In genomic region chr6:102355578-102355977, GRCh38 we compare ENCODE assay signal across 17 cellular contexts.
A peak's percentile ranks its signal among the peaks of the same experiment; 100 is the strongest.
DNase-seq lines count a peak whose midpoint lies in the region; ATAC-seq, FAIRE-seq and TF ChIP-seq lines count a peak whose summit lies in the region.
"Had no signal": no experiment of that assay in that cellular context is flagged by ENCODE, and none has a peak within 500 bp of the region (broad histone marks: within the 10 kb centered on the region; RNA-seq: fewer than 3 reads in every experiment).

No MANE protein-coding gene starts in this region.

- ATAC-seq in stimulated activated naive CD8-positive, alpha-beta T cell treated with anti-CD3 and anti-CD28 coated beads, Interleukin-15, amount 100 ng/mL, for 72 hours, result no peak
- no peak for ATAC-seq in GM18505 (IDR thresholded peaks at IDR 0.05; ENCODE audit: unreplicated experiment)
- ATAC-seq: GM12878, HCT116 had no signal

- no peaks in the 10 kb centered on the region for H3K9me3 ChIP-seq in HUES48 (ENCODE audit: control insufficient read depth, insufficient read depth, low read length)
- no peaks in the 10 kb centered on the region for H3K9me3 ChIP-seq in H1 (ENCODE audit: insufficient read depth in 2 of 2, low read depth in 1 of 2, low read length in 1 of 2)
- peaks cover 1% of the 10 kb centered on the region for H3K9me3 ChIP-seq in GM23248 (ENCODE audit: low read depth)
- H3K9me3 ChIP-seq: Caco-2 had no signal

- H3K9me2 ChIP-seq in GM23248 (ENCODE audit: insufficient read depth), result no peaks in the 10 kb centered on the region

- H2BK15ac ChIP-seq in H1 (ENCODE audit: low read length), result no peak overlapping the region

- H4K20me1 ChIP-seq in H1 (replicated peaks in 1 of 2; ENCODE audit: control insufficient read depth in 1 of 2, insufficient read depth in 2 of 2, low read length in 2 of 2) (no peaks in the 10 kb centered on the region), GM23248 (ENCODE audit: insufficient read depth) (no peaks in the 10 kb centered on the region)

- H2BK120ac ChIP-seq in H1 (replicated peaks; ENCODE audit: low read depth, low read length), result no peak overlapping the region

- H3K18ac ChIP-seq in H1 (ENCODE audit: extremely low read depth, low read length), result peak overlapping the region; percentile 60; the same call in 1 of the 2 replicates

- TF ChIP-seq RAD21 in H1 (IDR thresholded peaks at IDR 0.05 in 1 of 2, conservative IDR thresholded peaks at IDR 0.05 in 1 of 2; ENCODE audit: low read depth in 2 of 2, low read length in 2 of 2), result no peak

- H3K27me3 Mint-ChIP-seq in stimulated activated naive CD8-positive, alpha-beta T cell treated with anti-CD3 and anti-CD28 coated beads, Interleukin-15, amount 100 ng/mL, for 72 hours, result no peaks in the 10 kb centered on the region
- H3K27me3 Mint-ChIP-seq: CD4-positive, alpha-beta memory T cell had no signal

- in situ Hi-C loops in GM23248 (cut with MboI), result no loop called here

- no peak overlapping the region for H3K56ac ChIP-seq in H1 (replicated peaks; ENCODE audit: insufficient read length, low read depth, low read length)

- no peaks in the 10 kb centered on the region for H3K23me2 ChIP-seq in H1 (ENCODE audit: low read depth, low read length)

- H3K14ac ChIP-seq in H1 (ENCODE audit: insufficient read length), result no peak overlapping the region

- H3K36me3 ChIP-seq in HUES48 (ENCODE audit: control insufficient read depth, insufficient read depth, low read length) (no peaks in the 10 kb centered on the region), H1 (ENCODE audit: control insufficient read depth in 2 of 4, insufficient read depth in 4 of 4, low read length in 3 of 4) (no peaks in the 10 kb centered on the region), GM23248 (ENCODE audit: low read depth) (no peaks in the 10 kb centered on the region)

- no peaks in the 10 kb centered on the region for H3K4me1 Mint-ChIP-seq in stimulated activated naive CD8-positive, alpha-beta T cell treated with anti-CD3 and anti-CD28 coated beads, Interleukin-15, amount 100 ng/mL, for 72 hours
- H3K4me1 Mint-ChIP-seq: CD4-positive, alpha-beta memory T cell had no signal

- 100% methylated on average over 1 of the region's 1 CpG; no CpG with 5 or more reads in 1 of the 2 experiments for WGBS in H1 (ENCODE audit: extremely low coverage in 1 of 2, insufficient coverage in 1 of 2, insufficient read length in 1 of 2, insufficient replicate concordance in 2 of 2, low coverage in 1 of 2, low lambda C conversion rate in 2 of 2, missing lambda C conversion rate in 1 of 2), 2 experiments
- 75 to 86% methylated on average over 1 of the region's 1 CpG for WGBS in lower leg skin, 2 donors
- 19 to 38% methylated on average over 1 of the region's 1 CpG for WGBS in GM23248 (ENCODE audit: low coverage in 1 of 2, low lambda C conversion rate in 2 of 2, missing lambda C conversion rate in 2 of 2), 2 experiments

- H4K8ac ChIP-seq in H1 (ENCODE audit: extremely low read depth, insufficient read depth, low read length), result no peak overlapping the region

- H3K4me3 Mint-ChIP-seq in stimulated activated naive CD8-positive, alpha-beta T cell treated with anti-CD3 and anti-CD28 coated beads, Interleukin-15, amount 100 ng/mL, for 72 hours, result no peak overlapping the region
- H3K4me3 Mint-ChIP-seq: CD4-positive, alpha-beta memory T cell; H9 had no signal

- H3K4me1 ChIP-seq in HUES48 (ENCODE audit: control insufficient read depth, insufficient read depth, low read length), result peaks cover 28% of the 10 kb centered on the region
- H3K4me1 ChIP-seq in H1 (replicated peaks in 1 of 4; ENCODE audit: control insufficient read depth in 3 of 4, insufficient read depth in 4 of 4, low read length in 3 of 4), result peaks cover 0 to 7% (median 2%) of the 10 kb centered on the region in 4 experiments; a peak in 3 of 7 replicates
- H3K4me1 ChIP-seq in GM23248 (ENCODE audit: insufficient read depth), result no peaks in the 10 kb centered on the region
- H3K4me1 ChIP-seq: Caco-2 had no signal

- no peak overlapping the region for H3K4ac ChIP-seq in H1 (replicated peaks; ENCODE audit: insufficient read length, low read depth, low read length)

- no peak overlapping the region for H4K91ac ChIP-seq in H1 (replicated peaks; ENCODE audit: insufficient read length, low read length)

- TF ChIP-seq POLR2A in H1 (IDR thresholded peaks at IDR 0.05; ENCODE audit: control extremely low read depth in 1 of 2, low read depth in 2 of 2, low read length in 2 of 2), result no peak
- no peak for TF ChIP-seq POLR2A in lower leg skin (IDR thresholded peaks at IDR 0.05)
- TF ChIP-seq POLR2A in GM18505 (IDR thresholded peaks at IDR 0.05; ENCODE audit: borderline replicate concordance, extremely low read depth, insufficient read depth, insufficient read length), result no peak

- H3K23ac ChIP-seq in H1 (ENCODE audit: insufficient read length), result no peak overlapping the region

- H3K27ac Mint-ChIP-seq in stimulated activated naive CD8-positive, alpha-beta T cell treated with anti-CD3 and anti-CD28 coated beads, Interleukin-15, amount 100 ng/mL, for 72 hours, result no peak overlapping the region
- H3K27ac Mint-ChIP-seq: H9 had no signal

- H2AK5ac ChIP-seq in H1 (ENCODE audit: low read depth, low read length), result no peak overlapping the region

- H2AFZ ChIP-seq in H1 (ENCODE audit: low read length), result no peak overlapping the region
- no peak overlapping the region for H2AFZ ChIP-seq in GM23248

- no peak overlapping the region for H3K9ac ChIP-seq in HUES48 (ENCODE audit: low read depth, low read length)
- no peak overlapping the region for H3K9ac ChIP-seq in H1 (replicated peaks in 1 of 4; ENCODE audit: extremely low read depth in 1 of 4, low read depth in 3 of 4, low read length in 3 of 4)
- no peak overlapping the region for H3K9ac ChIP-seq in GM23248

- no peak for FAIRE-seq in H1 (lab: Jason Lieb, UNC)
- FAIRE-seq: GM12878, GM18507 had no signal

- H3K4me3 ChIP-seq in HUES48 (ENCODE audit: low read depth, low read length) (no peak overlapping the region), H1 (ENCODE audit: extremely low read depth in 1 of 4, insufficient read depth in 2 of 4, low read depth in 3 of 4, low read length in 4 of 4) (0 out of 8 replicates have a peak overlapping the region, but pooled peaks of 1 of the 4 experiments have one; percentile 1), lower leg skin (ENCODE audit: low read depth, poor library complexity, severe bottlenecking) (no peak overlapping the region), GM23248 (no peak overlapping the region)
- H3K4me3 ChIP-seq: GM12878 had no signal

- H3K79me1 ChIP-seq in H1 (ENCODE audit: low read depth, low read length), result no peaks in the 10 kb centered on the region

- TF ChIP-seq EP300 in H1 (IDR thresholded peaks at IDR 0.05; ENCODE audit: borderline replicate concordance in 1 of 2, low read depth in 2 of 2, low read length in 2 of 2), result no peak

- intact Hi-C loops in lower leg skin (cut with DNase I; ENCODE audit: low total_unique reads), result no loop called here

- POLR2A ChIA-PET in H1 (lab: Charles Lee; ENCODE audit: partially characterized antibody), result no interaction called here

- no peaks in the 10 kb centered on the region for H3K79me2 ChIP-seq in H1 (ENCODE audit: control insufficient read depth in 1 of 2, insufficient read depth in 2 of 2, low read length in 2 of 2)
- no peaks in the 10 kb centered on the region for H3K79me2 ChIP-seq in GM23248 (ENCODE audit: insufficient read depth)

- DNase-seq in H1 (ENCODE audit: low read depth in 1 of 2, low spot score in 2 of 2) (peak in 1 of 2 experiments; percentile 44), iPS-NIHi11 (ENCODE audit: low spot score) (peak; percentile 4), lower leg skin (ENCODE audit: low spot score in 2 of 2) (no peak), GM23248 (no peak)
- no peak for DNase-seq in stimulated activated naive CD8-positive, alpha-beta T cell treated with anti-CD3 and anti-CD28 coated beads, Interleukin-15, amount 100 ng/mL, for 72 hours
- DNase-seq: C1 segment of cervical spinal cord; CD4-positive, alpha-beta memory T cell; DMS153; DND-41; GDM1; H9 had no signal

- H3K27ac ChIP-seq in HUES48 (ENCODE audit: low read depth, low read length), result peak overlapping the region; percentile 28
- no peak overlapping the region for H3K27ac ChIP-seq in H1 (ENCODE audit: low read depth, low read length)
- no peak overlapping the region for H3K27ac ChIP-seq in GM23248

- peak overlapping the region; percentile 60; the same call in 1 of the 2 replicates for H2BK12ac ChIP-seq in H1 (ENCODE audit: low read depth, low read length)

- no peaks in the 10 kb centered on the region for H3F3A ChIP-seq in GM23248 (ENCODE audit: insufficient read depth)

- H3K4me2 ChIP-seq in H1 (ENCODE audit: insufficient read depth in 1 of 2, low read depth in 2 of 2, low read length in 2 of 2) (peak overlapping the region in 1 of 2 experiments; percentile 31; a peak in 1 of 4 replicates), GM23248 (ENCODE audit: unreplicated experiment) (no peak overlapping the region)

- H2BK5ac ChIP-seq in H1 (ENCODE audit: low read depth, low read length), result 0 out of 2 replicates have a peak overlapping the region, but pooled peaks have one; percentile 24

- H3K27me3 ChIP-seq in HUES48 (ENCODE audit: control insufficient read depth, insufficient read depth, low read length) (no peaks in the 10 kb centered on the region), H1 (replicated peaks in 1 of 4; ENCODE audit: control insufficient read depth in 3 of 4, extremely low read depth in 1 of 4, insufficient read depth in 3 of 4, low read length in 3 of 4) (no peaks in the 10 kb centered on the region), GM23248 (replicated peaks; ENCODE audit: insufficient read depth) (no peaks in the 10 kb centered on the region)

- H2BK20ac ChIP-seq in H1 (ENCODE audit: low read length), result no peak overlapping the region

- H4K5ac ChIP-seq in H1 (ENCODE audit: insufficient read length, low read depth, low read length), result no peak overlapping the region

- no peak for TF ChIP-seq CTCF in H1 (IDR thresholded peaks at IDR 0.05; ENCODE audit: control extremely low read depth in 1 of 3, insufficient read depth in 1 of 3, low read depth in 1 of 3, low read length in 3 of 3)
- no peak for TF ChIP-seq CTCF in lower leg skin (IDR thresholded peaks at IDR 0.05)

- H3K9me3 Mint-ChIP-seq in stimulated activated naive CD8-positive, alpha-beta T cell treated with anti-CD3 and anti-CD28 coated beads, Interleukin-15, amount 100 ng/mL, for 72 hours, result peaks cover 0 to 7% of the 10 kb centered on the region in 2 donors
- H3K9me3 Mint-ChIP-seq: H9 had no signal

- CTCF ChIA-PET in H1 (lab: Charles Lee; ENCODE audit: partially characterized antibody), result no interaction called here

TF ChIP-seq in H1, 55 proteins besides CTCF, POLR2A, EP300 and RAD21:
- TF ChIP-seq POU5F1 (IDR thresholded peaks at IDR 0.05; ENCODE audit: low read depth, low read length) (0 out of 2 replicates have a peak, but pooled peaks have one; percentile 17), SRF (IDR thresholded peaks at IDR 0.05; ENCODE audit: low read depth, low read length) (no peak), MAX (IDR thresholded peaks at IDR 0.05) (no peak)
